In the genomic region with DNA sequence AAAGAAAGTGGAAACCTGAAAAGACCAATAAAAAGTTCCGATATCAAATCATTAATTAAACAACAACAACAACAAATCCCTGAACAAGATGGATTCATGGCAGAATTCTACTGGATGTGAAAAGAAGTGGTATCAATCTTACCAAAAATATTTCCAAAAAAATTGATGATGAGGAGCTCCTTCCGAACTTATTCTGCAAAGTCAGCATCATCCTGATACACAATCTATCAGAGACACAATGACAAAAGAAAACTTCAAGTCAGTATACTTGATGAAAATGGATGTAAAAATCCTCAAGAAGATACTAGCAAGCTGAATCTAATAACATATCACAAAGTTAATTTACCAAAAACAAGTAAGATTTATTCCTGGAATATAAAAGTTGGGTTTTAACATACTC, we compare ENCODE assay signal across 25 cellular contexts.
"Had no signal": no experiment of that assay in that cellular context is flagged by ENCODE, and none has a peak within 500 bp of the region (broad histone marks: within the 10 kb centered on the region; RNA-seq: fewer than 3 reads in every experiment).

No MANE protein-coding gene starts in this region.

- H3K4me3 ChIP-seq: colonic mucosa, esophagus squamous epithelium, gastrocnemius medialis, heart right ventricle, left lung, lower lobe of right lung, mucosa of descending colon had no signal

- H3K27me3 ChIP-seq: colonic mucosa, esophagus squamous epithelium, gastrocnemius medialis, heart right ventricle, left lung had no signal

- H3K36me3 ChIP-seq: colonic mucosa, esophagus squamous epithelium, gastrocnemius medialis, heart right ventricle, left lung, lower lobe of right lung had no signal

- DNase-seq: colonic mucosa; cortex of kidney; effector CD8-positive, alpha-beta T cell; effector memory CD8-positive, alpha-beta T cell; erythroblast; esophagus squamous epithelium; foreskin fibroblast; foreskin melanocyte; gastrocnemius medialis; glutamatergic neuron; head of caudate nucleus; heart right ventricle; hippocampal formation; left cardiac atrium; left lung; left ventricle myocardium superior; lower lobe of right lung; mesenchymal stem cell; mucosa of descending colon; naive B cell; naive thymus-derived CD8-positive, alpha-beta T cell had no signal

- ATAC-seq: effector memory CD8-positive, alpha-beta T cell; esophagus mucosa; gastrocnemius medialis; heart right ventricle; left cardiac atrium; left lung; left ventricle myocardium superior; lower lobe of right lung; mucosa of descending colon; naive thymus-derived CD8-positive, alpha-beta T cell had no signal

- H3K9me3 ChIP-seq: colonic mucosa, gastrocnemius medialis, left lung, lower lobe of right lung, mucosa of descending colon had no signal

- H3K4me1 ChIP-seq: colonic mucosa, esophagus squamous epithelium, gastrocnemius medialis, heart right ventricle, left lung, lower lobe of right lung had no signal

- H3K27ac ChIP-seq: colonic mucosa, epithelial cell of prostate, esophagus squamous epithelium, gastrocnemius medialis, heart right ventricle, left lung, lower lobe of right lung had no signal

- FAIRE-seq: islet of Langerhans, keratinocyte had no signal
